ENCODE assay signal across 8 cellular contexts in genomic region chr6:30500421-30501069, GRCh38. TPM values are rescaled to one million over a fixed set of nuclear protein-coding genes. Genes with fewer than 3 reads are reported as not detected.
DNase-seq lines count a peak whose midpoint lies in the region; ATAC-seq lines count a peak whose summit lies in the region.

No MANE protein-coding gene starts in this region.

- H3K27ac Mint-ChIP-seq in CD4-positive, alpha-beta memory T cell = peak overlapping the region; percentile 25 to 89 (median 73)
- H3K27ac Mint-ChIP-seq in naive B cell = peak overlapping the region in 4 of 6 donors; percentile 56 to 92 (median 82)

- peak; percentile 77 to 81 for ATAC-seq in naive B cell (ENCODE audit: low read depth in 2 of 2)
- no peak for ATAC-seq in GM18907 (IDR thresholded peaks at IDR 0.05; ENCODE audit: unreplicated experiment)

- no peaks in the 10 kb centered on the region for H3K36me3 ChIP-seq in CD4-positive, alpha-beta memory T cell (ENCODE audit: insufficient read depth, low read length)

- H3K9me3 Mint-ChIP-seq in CD4-positive, alpha-beta memory T cell = no peaks in the 10 kb centered on the region
- H3K9me3 Mint-ChIP-seq in naive B cell = no peaks in the 10 kb centered on the region

- CTCF ChIA-PET in CD4-positive, alpha-beta memory T cell (lab: Charles Lee; ENCODE audit: partially characterized antibody) = interaction anchor here (0.7 to 6.9 kb wide), 11 partner anchors 8 to 230 kb away, joined by 3 to 39 read pairs (median 5); no protein-coding TSS in a partner anchor

- H3K4me1 Mint-ChIP-seq in CD4-positive, alpha-beta memory T cell = peaks cover 26 to 43% (median 33%) of the 10 kb centered on the region in 4 donors
- H3K4me1 Mint-ChIP-seq in naive B cell = peaks cover 37 to 51% (median 45%) of the 10 kb centered on the region in 3 donors

- no peaks in the 10 kb centered on the region for H3K9me3 ChIP-seq in CD4-positive, alpha-beta memory T cell (ENCODE audit: control insufficient read depth in 1 of 2, low read length in 2 of 2)

- H3K4me3 ChIP-seq in CD4-positive, alpha-beta memory T cell (ENCODE audit: low read length in 2 of 2) = peak overlapping the region in 1 of 2 donors; percentile 6

- H3K4me3 Mint-ChIP-seq in CD4-positive, alpha-beta memory T cell = peak overlapping the region; percentile 70 to 85 (median 80)
- peak overlapping the region; percentile 70 to 88 (median 84) for H3K4me3 Mint-ChIP-seq in naive B cell

- H3K36me3 Mint-ChIP-seq in CD4-positive, alpha-beta memory T cell = no peaks in the 10 kb centered on the region
- H3K36me3 Mint-ChIP-seq in naive B cell = no peaks in the 10 kb centered on the region

- H3K27me3 Mint-ChIP-seq in CD4-positive, alpha-beta memory T cell = no peaks in the 10 kb centered on the region
- no peaks in the 10 kb centered on the region for H3K27me3 Mint-ChIP-seq in naive B cell

- H3K27me3 ChIP-seq in CD4-positive, alpha-beta memory T cell (ENCODE audit: insufficient read depth, low read length) = no peaks in the 10 kb centered on the region

- peaks cover 35% of the 10 kb centered on the region for H3K4me1 ChIP-seq in CD4-positive, alpha-beta memory T cell (ENCODE audit: insufficient read depth, low read length)

- H3K27ac ChIP-seq in CD4-positive, alpha-beta memory T cell (ENCODE audit: low read depth, low read length) = no peak overlapping the region

- intact Hi-C loops in CD4-positive, alpha-beta memory T cell (cut with micrococcal nuclease) = no loop called here

- POLR2A ChIA-PET in CD4-positive, alpha-beta memory T cell (lab: Charles Lee; ENCODE audit: partially characterized antibody) = interaction anchor here (0.6 to 21.2 kb wide), 16 partner anchors 7 to 769 kb away, joined by 3 to 743 read pairs (median 4); partner anchors contain the start of gene HLA-E

- no peak for DNase-seq in CD4-positive, alpha-beta memory T cell
- peak; percentile 45 for DNase-seq in M059J (ENCODE audit: low read depth)
- DNase-seq in dermis blood vessel endothelial cell = peak; percentile 85
- no peak for DNase-seq in naive B cell
- no peak for DNase-seq in NCI-H526 (lab: John Stamatoyannopoulos, UW)
- no peak for DNase-seq in central memory CD4-positive, alpha-beta T cell
- DNase-seq in NOMO-1 treated with DMSO at 0.1 percent for 48 hours (lab: John Stamatoyannopoulos, UW; ENCODE audit: unreplicated experiment) = no peak

RNA-seq across cellular contexts. Expression of gene HLA-E, which starts 11.2 kb away (rescaled TPM):
- total RNA-seq in CD4-positive, alpha-beta memory T cell = 1,000 to 10,000 TPM; 1,097 to 1,122 TPM
- 1,000 to 10,000 TPM; 2,441 to 3,541 TPM for polyA plus RNA-seq in CD4-positive, alpha-beta memory T cell
- total RNA-seq in M059J (2014; rRNA removed; shearing (Covaris generic)) = 643 and 778 TPM in 2 replicates
- 717 and 1,065 TPM in 2 replicates for total RNA-seq in dermis blood vessel endothelial cell
- 1,000 to 10,000 TPM; 2,024 to 3,192 (median 2,301) TPM for polyA plus RNA-seq in naive B cell (ENCODE audit: low read depth in 6 of 6)

RNA-seq across cellular contexts. Expression of gene GNL1, which starts 55.7 kb away (rescaled TPM):
- total RNA-seq in CD4-positive, alpha-beta memory T cell = 10 to 100 TPM; 83.4 to 83.9 TPM
- polyA plus RNA-seq in CD4-positive, alpha-beta memory T cell = 10 to 100 TPM; 37.4 to 51.5 TPM
- total RNA-seq in M059J (2014; rRNA removed; shearing (Covaris generic)) = 45.4 and 57.4 TPM in 2 replicates
- 53.1 and 63.0 TPM in 2 replicates for total RNA-seq in dermis blood vessel endothelial cell
- 10 to 100 TPM; 23.8 to 47.4 (median 36.8) TPM for polyA plus RNA-seq in naive B cell (ENCODE audit: low read depth in 6 of 6)

RNA-seq across cellular contexts. Expression of gene PRR3, which starts 56.5 kb away (rescaled TPM):
- total RNA-seq in CD4-positive, alpha-beta memory T cell = 10 to 100 TPM; 26.4 to 29.1 TPM
- 1 to 10 TPM; 4.3 to 8.5 TPM for polyA plus RNA-seq in CD4-positive, alpha-beta memory T cell
- 21.2 and 45.8 TPM in 2 replicates for total RNA-seq in M059J (2014; rRNA removed; shearing (Covaris generic))
- 2.9 and 3.5 TPM in 2 replicates for total RNA-seq in dermis blood vessel endothelial cell
- 10 to 100 TPM in 4 of 6 donors, 1 to 10 TPM in 2; 8.1 to 14.2 (median 11.2) TPM for polyA plus RNA-seq in naive B cell (ENCODE audit: low read depth in 6 of 6)

Comparison
In these comparisons a context has a peak if more than half of its experiments do, and no peak if none do; other contexts are left out.
1. DNase-seq: peak in M059J (single experiment) and dermis blood vessel endothelial cell (single experiment); none in CD4-positive, alpha-beta memory T cell (0 of 5), naive B cell (single experiment), NCI-H526 (0 of 2), central memory CD4-positive, alpha-beta T cell (single experiment) and NOMO-1 treated with DMSO at 0.1 percent for 48 hours (single experiment).